10 cellular contexts compared by ENCODE assay signal in genomic region chr2:169073972-169074751, GRCh38. TPM values are rescaled to one million over a fixed set of nuclear protein-coding genes. Genes with fewer than 3 reads are reported as not detected.
DNase-seq lines count a peak whose midpoint lies in the region; ATAC-seq and TF ChIP-seq lines count a peak whose summit lies in the region.
"Had no signal": no experiment of that assay in that cellular context is flagged by ENCODE, and none has a peak within 500 bp of the region (broad histone marks: within the 10 kb centered on the region; RNA-seq: fewer than 3 reads in every experiment).

No MANE protein-coding gene starts in this region.

- TF ChIP-seq CTCF in epithelial cell of proximal tubule (conservative IDR thresholded peaks at IDR 0.05; ENCODE audit: low read depth, low read length): no peak

- peak overlapping the region; percentile 25 for H3K4me3 ChIP-seq in epithelial cell of proximal tubule (ENCODE audit: low read depth, low read length)
- H3K4me3 ChIP-seq: prostate gland had no signal

- ATAC-seq in GM19452 (IDR thresholded peaks at IDR 0.05; ENCODE audit: unreplicated experiment): peak; percentile 54
- ATAC-seq in HG03571 (IDR thresholded peaks at IDR 0.05; ENCODE audit: unreplicated experiment): peak; percentile 44
- no peak for ATAC-seq in GM21825 (IDR thresholded peaks at IDR 0.05; ENCODE audit: unreplicated experiment)

- peak; percentile 35 for DNase-seq in A172 (ENCODE audit: low spot score)
- DNase-seq in epithelial cell of proximal tubule (ENCODE audit: low read depth): peak; percentile 99
- no peak for DNase-seq in cerebellum (ENCODE audit: low spot score)
- DNase-seq in NCI-H2196 (lab: John Stamatoyannopoulos, UW; ENCODE audit: unreplicated experiment): no peak
- no peak for DNase-seq in NCI-H2107 treated with DMSO at 0.1 percent for 48 hours (lab: John Stamatoyannopoulos, UW; ENCODE audit: unreplicated experiment)
- DNase-seq: amniotic stem cell had no signal

RNA-seq across cellular contexts. Expression of gene DHRS9, which starts 4.8 kb away (rescaled TPM):
- total RNA-seq in A172 (2014; rRNA removed; shearing (Covaris generic)): not detected in 2 replicates
- total RNA-seq in epithelial cell of proximal tubule: 0.14 and 0.35 TPM in 2 replicates
- 0.64 TPM for total RNA-seq in cerebellum

RNA-seq across cellular contexts. Expression of gene ABCB11, which starts 43.0 kb away (rescaled TPM):
- total RNA-seq in A172 (2014; rRNA removed; shearing (Covaris generic)): not detected in 2 replicates
- total RNA-seq in epithelial cell of proximal tubule: not detected in 2 replicates
- 2.6 TPM for total RNA-seq in cerebellum

Comparison
In these comparisons a context has a peak if more than half of its experiments do, and no peak if none do; other contexts are left out.
1. DNase-seq: peak in A172 (single experiment) and epithelial cell of proximal tubule (single experiment); none in cerebellum (single experiment), NCI-H2196 (single experiment) and NCI-H2107 treated with DMSO at 0.1 percent for 48 hours (single experiment).